ENCODE assay signal across 1 cellular context in the genomic region with DNA sequence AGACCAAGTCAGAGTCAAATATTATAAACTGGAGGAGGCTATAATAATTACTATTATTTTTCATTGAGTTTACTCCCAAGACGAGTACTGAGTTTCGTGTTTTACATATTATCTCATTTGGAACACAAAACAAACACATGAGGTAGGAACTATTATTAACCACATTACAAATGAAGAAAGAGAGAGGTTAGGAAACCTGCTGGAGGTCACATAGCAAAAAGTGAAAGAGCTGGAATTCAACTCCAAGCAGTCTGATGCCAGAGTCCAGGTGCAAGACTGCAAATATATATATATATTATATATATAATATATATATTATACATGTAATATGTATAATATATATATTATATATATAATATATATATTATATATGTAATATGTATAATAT.
TF ChIP-seq lines count a peak whose summit lies in the region.

No MANE protein-coding gene starts in this region.

TF ChIP-seq in GM23338, 12 proteins besides CTCF, POLR2A, EP300 and RAD21 (continued from another document):
- TF ChIP-seq, protein P1, sequence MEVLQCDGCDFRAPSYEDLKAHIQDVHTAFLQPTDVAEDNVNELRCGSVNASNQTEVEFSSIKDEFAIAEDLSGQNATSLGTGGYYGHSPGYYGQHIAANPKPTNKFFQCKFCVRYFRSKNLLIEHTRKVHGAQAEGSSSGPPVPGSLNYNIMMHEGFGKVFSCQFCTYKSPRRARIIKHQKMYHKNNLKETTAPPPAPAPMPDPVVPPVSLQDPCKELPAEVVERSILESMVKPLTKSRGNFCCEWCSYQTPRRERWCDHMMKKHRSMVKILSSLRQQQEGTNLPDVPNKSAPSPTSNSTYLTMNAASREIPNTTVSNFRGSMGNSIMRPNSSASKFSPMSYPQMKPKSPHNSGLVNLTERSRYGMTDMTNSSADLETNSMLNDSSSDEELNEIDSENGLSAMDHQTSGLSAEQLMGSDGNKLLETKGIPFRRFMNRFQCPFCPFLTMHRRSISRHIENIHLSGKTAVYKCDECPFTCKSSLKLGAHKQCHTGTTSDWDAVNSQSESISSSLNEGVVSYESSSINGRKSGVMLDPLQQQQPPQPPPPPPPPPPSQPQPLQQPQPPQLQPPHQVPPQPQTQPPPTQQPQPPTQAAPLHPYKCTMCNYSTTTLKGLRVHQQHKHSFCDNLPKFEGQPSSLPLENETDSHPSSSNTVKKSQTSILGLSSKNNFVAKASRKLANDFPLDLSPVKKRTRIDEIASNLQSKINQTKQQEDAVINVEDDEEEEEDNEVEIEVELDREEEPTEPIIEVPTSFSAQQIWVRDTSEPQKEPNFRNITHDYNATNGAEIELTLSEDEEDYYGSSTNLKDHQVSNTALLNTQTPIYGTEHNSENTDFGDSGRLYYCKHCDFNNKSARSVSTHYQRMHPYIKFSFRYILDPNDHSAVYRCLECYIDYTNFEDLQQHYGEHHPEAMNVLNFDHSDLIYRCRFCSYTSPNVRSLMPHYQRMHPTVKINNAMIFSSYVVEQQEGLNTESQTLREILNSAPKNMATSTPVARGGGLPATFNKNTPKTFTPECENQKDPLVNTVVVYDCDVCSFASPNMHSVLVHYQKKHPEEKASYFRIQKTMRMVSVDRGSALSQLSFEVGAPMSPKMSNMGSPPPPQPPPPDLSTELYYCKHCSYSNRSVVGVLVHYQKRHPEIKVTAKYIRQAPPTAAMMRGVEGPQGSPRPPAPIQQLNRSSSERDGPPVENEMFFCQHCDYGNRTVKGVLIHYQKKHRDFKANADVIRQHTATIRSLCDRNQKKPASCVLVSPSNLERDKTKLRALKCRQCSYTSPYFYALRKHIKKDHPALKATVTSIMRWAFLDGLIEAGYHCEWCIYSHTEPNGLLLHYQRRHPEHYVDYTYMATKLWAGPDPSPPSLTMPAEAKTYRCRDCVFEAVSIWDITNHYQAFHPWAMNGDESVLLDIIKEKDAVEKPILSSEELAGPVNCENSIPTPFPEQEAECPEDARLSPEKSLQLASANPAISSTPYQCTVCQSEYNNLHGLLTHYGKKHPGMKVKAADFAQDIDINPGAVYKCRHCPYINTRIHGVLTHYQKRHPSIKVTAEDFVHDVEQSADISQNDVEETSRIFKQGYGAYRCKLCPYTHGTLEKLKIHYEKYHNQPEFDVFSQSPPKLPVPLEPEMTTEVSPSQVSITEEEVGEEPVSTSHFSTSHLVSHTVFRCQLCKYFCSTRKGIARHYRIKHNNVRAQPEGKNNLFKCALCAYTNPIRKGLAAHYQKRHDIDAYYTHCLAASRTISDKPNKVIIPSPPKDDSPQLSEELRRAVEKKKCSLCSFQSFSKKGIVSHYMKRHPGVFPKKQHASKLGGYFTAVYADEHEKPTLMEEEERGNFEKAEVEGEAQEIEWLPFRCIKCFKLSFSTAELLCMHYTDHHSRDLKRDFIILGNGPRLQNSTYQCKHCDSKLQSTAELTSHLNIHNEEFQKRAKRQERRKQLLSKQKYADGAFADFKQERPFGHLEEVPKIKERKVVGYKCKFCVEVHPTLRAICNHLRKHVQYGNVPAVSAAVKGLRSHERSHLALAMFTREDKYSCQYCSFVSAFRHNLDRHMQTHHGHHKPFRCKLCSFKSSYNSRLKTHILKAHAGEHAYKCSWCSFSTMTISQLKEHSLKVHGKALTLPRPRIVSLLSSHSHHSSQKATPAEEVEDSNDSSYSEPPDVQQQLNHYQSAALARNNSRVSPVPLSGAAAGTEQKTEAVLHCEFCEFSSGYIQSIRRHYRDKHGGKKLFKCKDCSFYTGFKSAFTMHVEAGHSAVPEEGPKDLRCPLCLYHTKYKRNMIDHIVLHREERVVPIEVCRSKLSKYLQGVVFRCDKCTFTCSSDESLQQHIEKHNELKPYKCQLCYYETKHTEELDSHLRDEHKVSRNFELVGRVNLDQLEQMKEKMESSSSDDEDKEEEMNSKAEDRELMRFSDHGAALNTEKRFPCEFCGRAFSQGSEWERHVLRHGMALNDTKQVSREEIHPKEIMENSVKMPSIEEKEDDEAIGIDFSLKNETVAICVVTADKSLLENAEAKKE (CRISPR knock-in tag; IDR thresholded peaks at IDR 0.05) = no peak
- no peak for TF ChIP-seq POLR2AphosphoS5 (IDR thresholded peaks at IDR 0.05; ENCODE audit: low read depth)
- no peak for TF ChIP-seq JUNB (IDR thresholded peaks at IDR 0.05; ENCODE audit: unreplicated experiment)
- TF ChIP-seq, protein P2, sequence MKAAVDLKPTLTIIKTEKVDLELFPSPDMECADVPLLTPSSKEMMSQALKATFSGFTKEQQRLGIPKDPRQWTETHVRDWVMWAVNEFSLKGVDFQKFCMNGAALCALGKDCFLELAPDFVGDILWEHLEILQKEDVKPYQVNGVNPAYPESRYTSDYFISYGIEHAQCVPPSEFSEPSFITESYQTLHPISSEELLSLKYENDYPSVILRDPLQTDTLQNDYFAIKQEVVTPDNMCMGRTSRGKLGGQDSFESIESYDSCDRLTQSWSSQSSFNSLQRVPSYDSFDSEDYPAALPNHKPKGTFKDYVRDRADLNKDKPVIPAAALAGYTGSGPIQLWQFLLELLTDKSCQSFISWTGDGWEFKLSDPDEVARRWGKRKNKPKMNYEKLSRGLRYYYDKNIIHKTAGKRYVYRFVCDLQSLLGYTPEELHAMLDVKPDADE (IDR thresholded peaks at IDR 0.05) = no peak
- TF ChIP-seq EZH2 (IDR thresholded peaks at IDR 0.05; ENCODE audit: low read depth, unreplicated experiment) = no peak
TF ChIP-seq in GM23338: peak in this region for 0.
